8 cellular contexts compared by ENCODE assay signal in genomic region chr7:86926732-86927131, GRCh38.
DNase-seq lines count a peak whose midpoint lies in the region; ATAC-seq, FAIRE-seq and TF ChIP-seq lines count a peak whose summit lies in the region.

No MANE protein-coding gene starts in this region.

- WGBS in K562 (ENCODE audit: insufficient coverage, low coverage, missing lambda C conversion rate): 0% methylated on average over 2 of the region's 2 CpGs
- whole genome bisulfite sequencing in aorta, 2 donors: 9% methylated on average over 2 of the region's 2 CpGs

- H3K27me3 ChIP-seq in Caco-2 (replicated peaks; ENCODE audit: control insufficient read depth, insufficient read depth, low read length) (no peaks in the 10 kb centered on the region), K562 (ENCODE audit: control insufficient read depth in 2 of 2, insufficient read depth in 2 of 2, low read length in 2 of 2) (no peaks in the 10 kb centered on the region), aorta (ENCODE audit: control insufficient read depth in 1 of 2, insufficient read depth in 2 of 2, low read length in 1 of 2) (no peaks in the 10 kb centered on the region), vagina (no peaks in the 10 kb centered on the region)

- H3K36me3 Mint-ChIP-seq in Caco-2 (ENCODE audit: insufficient read depth, unreplicated experiment): no peaks in the 10 kb centered on the region

- H2AFZ ChIP-seq in K562 (ENCODE audit: low read depth, low read length): no peak overlapping the region

- peaks cover 16% of the 10 kb centered on the region for H3K27me3 Mint-ChIP-seq in Caco-2 (ENCODE audit: insufficient read depth, unreplicated experiment)

- no peak for TF ChIP-seq POLR2A in K562 (conservative IDR thresholded peaks at IDR 0.05)
- TF ChIP-seq POLR2A in vagina (IDR thresholded peaks at IDR 0.05): no peak

- in situ Hi-C loops in K562 (cut with MboI): no loop called here

- no peaks in the 10 kb centered on the region for H3K9me1 ChIP-seq in K562 (ENCODE audit: control insufficient read depth, insufficient read depth, low read length)

- H3K9me3 ChIP-seq in Caco-2 (no peaks in the 10 kb centered on the region), K562 (replicated peaks; ENCODE audit: control insufficient read depth, insufficient read depth, low read depth, low read length) (no peaks in the 10 kb centered on the region), aorta (ENCODE audit: control insufficient read depth, low read length) (no peaks in the 10 kb centered on the region), vagina (no peaks in the 10 kb centered on the region)

- DNase-seq in Caco-2 (peak in 1 of 2 experiments; percentile 43), GM18507 (ENCODE audit: extremely low spot score, insufficient read length, low read depth) (no peak), NCI-H82 treated with DMSO at 0.1 percent for 48 hours (lab: John Stamatoyannopoulos, UW; ENCODE audit: unreplicated experiment) (peak; percentile 46), K562 (ENCODE audit: extremely low read depth in 1 of 4, low spot score in 3 of 4) (peak; percentile 61 to 73 (median 68)), left kidney (ENCODE audit: low read depth, low spot score) (peak; percentile 46), aorta (no peak), vagina (ENCODE audit: extremely low spot score in 2 of 2) (no peak)

- no peak overlapping the region for H3K9ac ChIP-seq in K562 (ENCODE audit: insufficient read depth in 1 of 2, low read depth in 2 of 2, low read length in 2 of 2)

- BruUV-seq in Caco-2 (replicated peaks; lab: Mats Ljungman, UMichigan): no TSS peak
- BruUV-seq in K562 (replicated peaks; lab: Mats Ljungman, UMichigan): no TSS peak

- no peaks in the 10 kb centered on the region for H3K4me1 Mint-ChIP-seq in Caco-2 (ENCODE audit: low read depth, unreplicated experiment)

- H3K27ac ChIP-seq in K562 (ENCODE audit: extremely low read depth, low read depth, low read length) (no peak overlapping the region), aorta (ENCODE audit: low read depth in 1 of 2, low read length in 2 of 2) (no peak overlapping the region), vagina (no peak overlapping the region)

- H3K4me3 Mint-ChIP-seq in Caco-2 (ENCODE audit: unreplicated experiment): no peak overlapping the region

- no peaks in the 10 kb centered on the region for H4K20me1 ChIP-seq in K562 (replicated peaks; ENCODE audit: control insufficient read depth, insufficient read depth, low read length)

- ATAC-seq in HG03432 (IDR thresholded peaks at IDR 0.05; ENCODE audit: unreplicated experiment) (peak; percentile 64), K562 (peak; percentile 87), aorta (ENCODE audit: low FRiP score) (no peak)

- no peak overlapping the region for H3K27ac Mint-ChIP-seq in Caco-2 (ENCODE audit: unreplicated experiment)

- H3K4me3 ChIP-seq in Caco-2 (ENCODE audit: low read depth, low read length): no peak overlapping the region
- H3K4me3 ChIP-seq in K562: no peak overlapping the region
- no peak overlapping the region for H3K4me3 ChIP-seq in aorta (ENCODE audit: low read length in 2 of 2)
- H3K4me3 ChIP-seq in vagina: no peak overlapping the region

- no peaks in the 10 kb centered on the region for H3K79me2 ChIP-seq in K562 (ENCODE audit: control insufficient read depth, insufficient read depth, low read length)

- POLR2A ChIA-PET in Caco-2 (lab: Charles Lee): no interaction called here
- POLR2A ChIA-PET in K562 (lab: Yijun Ruan, JAX): interaction anchor here (0.8 kb wide), 1 partner anchor 12 kb away, joined by 3 read pairs; no protein-coding TSS in a partner anchor

- intact Hi-C loops in Caco-2 (cut with micrococcal nuclease; ENCODE audit: unreplicated experiment): loop anchor here (1.0 to 2.0 kb wide), 4 partner anchors 127 to 311 kb away; partner anchors contain the start of gene ELAPOR2
- intact Hi-C loops in K562 (cut with micrococcal nuclease): loop anchor here (1.0 to 2.0 kb wide), 3 partner anchors 130 to 311 kb away; no protein-coding TSS in a partner anchor
- intact Hi-C loops in aorta (cut with DNase I): loop anchor here (5.0 kb wide), 3 partner anchors 221 to 311 kb away; no protein-coding TSS in a partner anchor
- intact Hi-C loops in vagina (cut with DNase I): no loop called here

- TF ChIP-seq RAD21 in K562 (CRISPR knock-in tag; conservative IDR thresholded peaks at IDR 0.05 in 1 of 2, IDR thresholded peaks at IDR 0.05 in 1 of 2): peak; percentile 73 to 79

- CTCF ChIA-PET in Caco-2 (lab: Charles Lee) (interaction anchor here (0.7 kb wide), 1 partner anchor 1451 kb away, joined by 7 read pairs; no protein-coding TSS in a partner anchor), K562 (lab: Yijun Ruan, JAX; ENCODE audit: low intra/inter-chr PET ratio) (interaction anchor here (0.7 to 3.6 kb wide), 8 partner anchors 77 to 961 kb away, joined by 3 to 52 read pairs (median 4); partner anchors contain the start of gene ELAPOR2)

- H3K36me3 ChIP-seq in Caco-2 (ENCODE audit: control insufficient read depth, insufficient read depth, low read length): no peaks in the 10 kb centered on the region
- H3K36me3 ChIP-seq in K562 (ENCODE audit: control insufficient read depth, insufficient read depth, low read length): peaks cover 37% of the 10 kb centered on the region; the same call in 2 of the 3 replicates
- no peaks in the 10 kb centered on the region for H3K36me3 ChIP-seq in aorta (ENCODE audit: control insufficient read depth in 1 of 2, insufficient read depth in 2 of 2, low read length in 1 of 2)
- no peaks in the 10 kb centered on the region for H3K36me3 ChIP-seq in vagina

- no peaks in the 10 kb centered on the region for H3K4me1 ChIP-seq in Caco-2
- H3K4me1 ChIP-seq in K562 (replicated peaks in 1 of 2; ENCODE audit: control insufficient read depth in 2 of 2, insufficient read depth in 2 of 2, low read length in 2 of 2): no peaks in the 10 kb centered on the region
- no peaks in the 10 kb centered on the region for H3K4me1 ChIP-seq in aorta (ENCODE audit: control insufficient read depth in 1 of 2, insufficient read depth in 2 of 2, low read length in 2 of 2)
- no peaks in the 10 kb centered on the region for H3K4me1 ChIP-seq in vagina

- peak; percentile 63 for FAIRE-seq in GM18507 (lab: Jason Lieb, UNC)
- FAIRE-seq in K562 (lab: Jason Lieb, UNC): peak; percentile 85

- TF ChIP-seq CTCF in Caco-2 (IDR thresholded peaks at IDR 0.05; ENCODE audit: insufficient read depth in 1 of 2, low read depth in 1 of 2, low read length in 1 of 2, severe bottlenecking in 1 of 2, unreplicated experiment in 1 of 2) (peak; percentile 66 to 73), K562 (IDR thresholded peaks at IDR 0.05 in 2 of 3, conservative IDR thresholded peaks at IDR 0.05 in 1 of 3; ENCODE audit: insufficient read depth in 2 of 3, low read depth in 1 of 3, low read length in 3 of 3) (peak; percentile 61 to 87 (median 77)), vagina (IDR thresholded peaks at IDR 0.05) (peak in 1 of 3 experiments; percentile 15)

- H3K4me2 ChIP-seq in K562 (ENCODE audit: insufficient read depth, low read length): no peak overlapping the region

- no peaks in the 10 kb centered on the region for H3K9me3 Mint-ChIP-seq in Caco-2 (ENCODE audit: unreplicated experiment)

- TF ChIP-seq EP300 in K562 (IDR thresholded peaks at IDR 0.05; ENCODE audit: low read length): no peak

TF ChIP-seq in K562, 482 proteins besides CTCF, POLR2A, EP300 and RAD21 (continues in another document):
- TF ChIP-seq ETS2 (tag; IDR thresholded peaks at IDR 0.05; ENCODE audit: borderline replicate concordance, poor library complexity, severe bottlenecking): no peak
- peak; percentile 50; the same call in 1 of the 2 replicates for TF ChIP-seq CC2D1A (IDR thresholded peaks at IDR 0.05)
- no peak for TF ChIP-seq SMARCB1 (IDR thresholded peaks at IDR 0.05; ENCODE audit: insufficient read length, low read depth)
- TF ChIP-seq RBM22 (IDR thresholded peaks at IDR 0.05; ENCODE audit: low read depth, low read length, poor library complexity, severe bottlenecking): no peak
- TF ChIP-seq MAZ (CRISPR knock-in tag; conservative IDR thresholded peaks at IDR 0.05 in 1 of 2, IDR thresholded peaks at IDR 0.05 in 1 of 2): peak in 1 of 2 experiments; percentile 42; a peak in 1 of 4 replicates
- peak; percentile 87 for TF ChIP-seq ZNF384 (IDR thresholded peaks at IDR 0.05; ENCODE audit: low read depth, low read length)
- no peak for TF ChIP-seq SIN3A (IDR thresholded peaks at IDR 0.05; ENCODE audit: borderline replicate concordance in 2 of 2, control insufficient read depth in 1 of 2, low read depth in 2 of 2, low read length in 2 of 2)
- peak; percentile 39; the same call in 1 of the 2 replicates for TF ChIP-seq DEAF1 (CRISPR knock-in tag; IDR thresholded peaks at IDR 0.05)
- TF ChIP-seq, protein P1, sequence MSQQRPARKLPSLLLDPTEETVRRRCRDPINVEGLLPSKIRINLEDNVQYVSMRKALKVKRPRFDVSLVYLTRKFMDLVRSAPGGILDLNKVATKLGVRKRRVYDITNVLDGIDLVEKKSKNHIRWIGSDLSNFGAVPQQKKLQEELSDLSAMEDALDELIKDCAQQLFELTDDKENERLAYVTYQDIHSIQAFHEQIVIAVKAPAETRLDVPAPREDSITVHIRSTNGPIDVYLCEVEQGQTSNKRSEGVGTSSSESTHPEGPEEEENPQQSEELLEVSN (IDR thresholded peaks at IDR 0.05; ENCODE audit: borderline replicate concordance in 1 of 2, extremely low read depth in 1 of 2, insufficient read depth in 1 of 2, insufficient read length in 1 of 2, low read depth in 1 of 2, low read length in 1 of 2, poor library complexity in 1 of 2, severe bottlenecking in 1 of 2): no peak

Comparison
In these comparisons a context has a peak if more than half of its experiments do, and no peak if none do; other contexts are left out.
1. DNase-seq: peak in NCI-H82 treated with DMSO at 0.1 percent for 48 hours (single experiment), K562 (4 of 4) and left kidney (single experiment); none in GM18507 (single experiment), aorta (0 of 2) and vagina (0 of 2).